ENCODE assay signal across 8 cellular contexts in genomic region chr6:139539852-139540251, GRCh38.
DNase-seq lines count a peak whose midpoint lies in the region; ATAC-seq and TF ChIP-seq lines count a peak whose summit lies in the region.

No MANE protein-coding gene starts in this region.

- intact Hi-C loops in MCF 10A (cut with micrococcal nuclease) = no loop called here
- intact Hi-C loops in mammary epithelial cell (cut with micrococcal nuclease) = no loop called here
- intact Hi-C loops in heart right ventricle (cut with DNase I) = no loop called here

- no peak for TF ChIP-seq CTCF in MCF 10A (IDR thresholded peaks at IDR 0.05; ENCODE audit: unreplicated experiment)
- no peak for TF ChIP-seq CTCF in mammary epithelial cell (conservative IDR thresholded peaks at IDR 0.05 in 1 of 2, IDR thresholded peaks at IDR 0.05 in 1 of 2; ENCODE audit: extremely low read depth in 1 of 2, insufficient read depth in 1 of 2, low read depth in 1 of 2, low read length in 2 of 2)
- no peak for TF ChIP-seq CTCF in heart right ventricle (IDR thresholded peaks at IDR 0.05)
- TF ChIP-seq CTCF in type B pancreatic cell (conservative IDR thresholded peaks at IDR 0.05) = no peak

- H3K36me3 Mint-ChIP-seq in MCF 10A (ENCODE audit: insufficient read depth, unreplicated experiment) (no peaks in the 10 kb centered on the region), type B pancreatic cell (no peaks in the 10 kb centered on the region)

- H3K27ac ChIP-seq in mammary epithelial cell (ENCODE audit: insufficient read depth, low read depth, low read length) (no peak overlapping the region), heart right ventricle (peak overlapping the region in 1 of 10 donors; percentile 60), subcutaneous abdominal adipose tissue (ENCODE audit: low read depth, low read length) (peak overlapping the region; percentile 66)

- no peak overlapping the region for H3K9ac ChIP-seq in mammary epithelial cell (ENCODE audit: insufficient read depth, low read length)
- H3K9ac ChIP-seq in subcutaneous abdominal adipose tissue (ENCODE audit: low read length in 5 of 5) = no peak overlapping the region

- H3K4me3 Mint-ChIP-seq in MCF 10A (ENCODE audit: unreplicated experiment) (peak overlapping the region; percentile 18), type B pancreatic cell (no peak overlapping the region)

- H3K79me2 ChIP-seq in mammary epithelial cell (ENCODE audit: insufficient read depth, low read length) = no peaks in the 10 kb centered on the region

- dilution Hi-C loops in mammary epithelial cell (cut with HindIII; ENCODE audit: low sequenced_read_pairs) = no loop called here

- H3K9me3 Mint-ChIP-seq in MCF 10A (ENCODE audit: unreplicated experiment) = no peaks in the 10 kb centered on the region
- peaks cover 5% of the 10 kb centered on the region for H3K9me3 Mint-ChIP-seq in type B pancreatic cell

- peak overlapping the region; percentile 21 for H3K27ac Mint-ChIP-seq in MCF 10A (ENCODE audit: low read depth, unreplicated experiment)
- no peak overlapping the region for H3K27ac Mint-ChIP-seq in type B pancreatic cell

- no peak overlapping the region for H3K4me2 ChIP-seq in mammary epithelial cell (ENCODE audit: insufficient read depth, low read depth, low read length)

- no peaks in the 10 kb centered on the region for H3K27me3 ChIP-seq in mammary epithelial cell (ENCODE audit: insufficient read depth, low read length)
- no peaks in the 10 kb centered on the region for H3K27me3 ChIP-seq in heart right ventricle
- no peaks in the 10 kb centered on the region for H3K27me3 ChIP-seq in subcutaneous abdominal adipose tissue (ENCODE audit: control insufficient read depth in 5 of 5, insufficient read depth in 4 of 5, low read length in 5 of 5)

- H3K9me3 ChIP-seq in mammary epithelial cell (replicated peaks; ENCODE audit: insufficient read depth, low read length) (no peaks in the 10 kb centered on the region), heart right ventricle (no peaks in the 10 kb centered on the region), subcutaneous abdominal adipose tissue (ENCODE audit: control insufficient read depth in 5 of 5, low read length in 5 of 5) (no peaks in the 10 kb centered on the region)

- POLR2A ChIA-PET in MCF 10A (lab: Yijun Ruan, JAX) = interaction anchor here (0.6 to 1.6 kb wide), 2 partner anchors 29 to 1062 kb away, joined by 4 read pairs; no protein-coding TSS in a partner anchor

- H3K36me3 ChIP-seq in mammary epithelial cell (ENCODE audit: insufficient read depth, low read length) (no peaks in the 10 kb centered on the region), heart right ventricle (no peaks in the 10 kb centered on the region), subcutaneous abdominal adipose tissue (ENCODE audit: control insufficient read depth in 5 of 5, insufficient read depth in 5 of 5, low read length in 5 of 5) (no peaks in the 10 kb centered on the region)

- no peak overlapping the region for H3K4me3 ChIP-seq in mammary epithelial cell (replicated peaks in 1 of 3; ENCODE audit: insufficient read depth in 1 of 3, low read depth in 2 of 3, low read length in 3 of 3)
- H3K4me3 ChIP-seq in heart right ventricle = no peak overlapping the region
- H3K4me3 ChIP-seq in subcutaneous abdominal adipose tissue (ENCODE audit: low read depth in 1 of 5, low read length in 5 of 5) = peak overlapping the region in 1 of 5 donors; percentile 13

- H4K20me1 ChIP-seq in mammary epithelial cell (ENCODE audit: insufficient read depth, low read length) = no peaks in the 10 kb centered on the region

- peak in 7 of 8 donors; percentile 57 to 97 (median 82) for ATAC-seq in heart right ventricle
- no peak for ATAC-seq in HG02938 (IDR thresholded peaks at IDR 0.05; ENCODE audit: unreplicated experiment)

- BruUV-seq in MCF 10A (replicated peaks; lab: Mats Ljungman, UMichigan) = no TSS peak
- no TSS peak for BruUV-seq in mammary epithelial cell (replicated peaks; lab: Mats Ljungman, UMichigan)

- no peak overlapping the region for H2AFZ ChIP-seq in mammary epithelial cell (ENCODE audit: low read depth, low read length)

- in situ Hi-C loops in mammary epithelial cell (cut with MboI; ENCODE audit: low sequenced_read_pairs in 2 of 2) = no loop called here

- CTCF ChIA-PET in MCF 10A (lab: Yijun Ruan, JAX) (interaction anchor here (0.7 kb wide), 1 partner anchor 7 kb away, joined by 4 read pairs; no protein-coding TSS in a partner anchor), mammary epithelial cell (lab: Charles Lee; ENCODE audit: low non-redundant PET) (no interaction called here)

- H3K4me1 ChIP-seq in mammary epithelial cell (ENCODE audit: insufficient read depth, low read length) (no peaks in the 10 kb centered on the region), heart right ventricle (peaks cover 0 to 25% (median 5%) of the 10 kb centered on the region in 9 donors), subcutaneous abdominal adipose tissue (ENCODE audit: control insufficient read depth in 5 of 5, insufficient read depth in 5 of 5, low read length in 5 of 5) (peaks cover 0 to 17% (median 10%) of the 10 kb centered on the region in 5 donors)

- 99% methylated on average over 5 of the region's 12 CpGs for WGBS in mammary epithelial cell (ENCODE audit: low coverage, missing lambda C conversion rate)
- 56 to 63% methylated on average over 12 of the region's 12 CpGs for WGBS in heart right ventricle, 2 donors

- H3K4me1 Mint-ChIP-seq in MCF 10A (ENCODE audit: insufficient read depth, unreplicated experiment) (peaks cover 14% of the 10 kb centered on the region), type B pancreatic cell (ENCODE audit: unreplicated experiment) (peaks cover 6% of the 10 kb centered on the region)

- DNase-seq in MCF 10A (ENCODE audit: unreplicated experiment) = peak; percentile 89
- no peak for DNase-seq in mammary epithelial cell
- DNase-seq in T1000 (lab: John Stamatoyannopoulos, UW) = peak; percentile 65
- peak; percentile 28 to 56 for DNase-seq in heart right ventricle
- no peak for DNase-seq in COLO668 (lab: John Stamatoyannopoulos, UW; ENCODE audit: unreplicated experiment)
- DNase-seq in type B pancreatic cell (ENCODE audit: extremely low spot score, unreplicated experiment) = no peak

- H3K27me3 Mint-ChIP-seq in MCF 10A (ENCODE audit: insufficient read depth, unreplicated experiment) (no peaks in the 10 kb centered on the region), type B pancreatic cell (no peaks in the 10 kb centered on the region)

Comparison
In these comparisons a context has a peak if more than half of its experiments do, and no peak if none do; other contexts are left out.
1. DNase-seq: peak in MCF 10A (single experiment), T1000 (single experiment) and heart right ventricle (2 of 2); none in mammary epithelial cell (single experiment), COLO668 (single experiment) and type B pancreatic cell (single experiment).